ENCODE assay signal across 1 cellular context in genomic region chr14:99740411-99740810, GRCh38.
TF ChIP-seq lines count a peak whose summit lies in the region.

No MANE protein-coding gene starts in this region.

TF ChIP-seq in IMR-90, 13 proteins besides CTCF, POLR2A, EP300 and RAD21:
- no peak for TF ChIP-seq ELK1 (IDR thresholded peaks at IDR 0.05; ENCODE audit: borderline replicate concordance, low read depth, low read length)
- TF ChIP-seq BHLHE40 (IDR thresholded peaks at IDR 0.05; ENCODE audit: low read depth, low read length), result no peak
- no peak for TF ChIP-seq CHD1 (IDR thresholded peaks at IDR 0.05; ENCODE audit: low read depth, low read length)
- no peak for TF ChIP-seq SMC3 (IDR thresholded peaks at IDR 0.05; ENCODE audit: low read depth, low read length)
- TF ChIP-seq FOS (IDR thresholded peaks at IDR 0.05; ENCODE audit: low read depth, low read length), result no peak
- TF ChIP-seq USF2 (IDR thresholded peaks at IDR 0.05; ENCODE audit: low read depth, low read length), result no peak
- TF ChIP-seq NFE2L2 (IDR thresholded peaks at IDR 0.05; ENCODE audit: low read depth, low read length), result no peak
